In the genomic region with DNA sequence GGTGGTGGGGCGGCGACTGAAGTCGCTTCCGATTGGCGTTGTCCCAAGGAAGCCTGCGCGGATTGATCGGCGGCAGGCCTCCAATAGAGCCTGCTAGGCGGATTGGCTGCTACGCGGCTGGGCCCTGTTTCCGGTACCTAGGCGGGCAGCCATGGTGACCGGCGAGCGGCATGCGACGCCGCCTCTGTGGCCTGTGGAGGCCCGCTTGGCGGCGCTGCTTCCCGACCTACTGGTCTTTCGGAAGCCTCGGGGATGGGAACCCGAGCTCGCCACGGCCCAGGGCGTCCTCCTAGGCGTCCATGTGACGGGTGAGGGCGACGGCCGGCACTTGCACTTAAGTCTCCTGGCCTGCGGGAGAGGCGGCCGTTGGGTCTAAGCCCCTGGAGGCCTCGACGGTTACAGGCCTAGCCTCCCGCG, we compare ENCODE assay signal across 1 cellular context.
TF ChIP-seq lines count a peak whose summit lies in the region.

No MANE protein-coding gene starts in this region.

TF ChIP-seq in HepG2, 621 proteins besides CTCF, POLR2A, EP300 and RAD21:
- TF ChIP-seq AGO2 (optimal IDR thresholded peaks at IDR 0.05; ENCODE audit: low read depth, low read length) = peak; percentile 93
- TF ChIP-seq TRIM24 (CRISPR knock-in tag; IDR thresholded peaks at IDR 0.05) = no peak
- no peak for TF ChIP-seq ZBTB42 (CRISPR knock-in tag; IDR thresholded peaks at IDR 0.05)
- TF ChIP-seq RBFOX2 (IDR thresholded peaks at IDR 0.05; ENCODE audit: low read depth, low read length) = peak; percentile 34; the same call in 1 of the 2 replicates
- TF ChIP-seq ZC3H13 (CRISPR knock-in tag; IDR thresholded peaks at IDR 0.05) = 0 out of 2 replicates have a peak, but pooled peaks have one; percentile 36
- TF ChIP-seq, protein P1, sequence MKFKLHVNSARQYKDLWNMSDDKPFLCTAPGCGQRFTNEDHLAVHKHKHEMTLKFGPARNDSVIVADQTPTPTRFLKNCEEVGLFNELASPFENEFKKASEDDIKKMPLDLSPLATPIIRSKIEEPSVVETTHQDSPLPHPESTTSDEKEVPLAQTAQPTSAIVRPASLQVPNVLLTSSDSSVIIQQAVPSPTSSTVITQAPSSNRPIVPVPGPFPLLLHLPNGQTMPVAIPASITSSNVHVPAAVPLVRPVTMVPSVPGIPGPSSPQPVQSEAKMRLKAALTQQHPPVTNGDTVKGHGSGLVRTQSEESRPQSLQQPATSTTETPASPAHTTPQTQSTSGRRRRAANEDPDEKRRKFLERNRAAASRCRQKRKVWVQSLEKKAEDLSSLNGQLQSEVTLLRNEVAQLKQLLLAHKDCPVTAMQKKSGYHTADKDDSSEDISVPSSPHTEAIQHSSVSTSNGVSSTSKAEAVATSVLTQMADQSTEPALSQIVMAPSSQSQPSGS (CRISPR knock-in tag; IDR thresholded peaks at IDR 0.05) = no peak
